Comparison of ENCODE assay signal across 1 cellular context in the genomic region with DNA sequence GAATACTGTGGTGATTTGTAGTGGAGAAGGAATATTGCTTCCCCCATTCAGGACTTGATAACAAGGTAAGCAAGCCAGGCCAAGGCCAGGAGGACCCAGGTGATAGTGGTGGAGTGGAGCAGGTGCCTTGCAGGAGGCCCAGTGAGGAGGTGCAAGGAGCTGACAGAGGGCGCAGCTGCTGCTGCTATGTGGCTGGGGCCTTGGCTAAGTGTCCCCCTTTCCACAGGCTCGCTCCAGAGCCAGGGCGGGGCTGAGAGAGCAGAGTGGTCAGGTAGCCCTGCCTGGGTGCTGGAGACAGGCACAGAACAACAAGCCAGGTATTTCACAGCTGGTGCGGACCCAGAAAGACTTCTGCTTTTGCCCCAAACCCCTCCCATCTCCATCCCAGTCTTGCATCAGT.
TF ChIP-seq lines count a peak whose summit lies in the region.

No MANE protein-coding gene starts in this region.

TF ChIP-seq in H1, 55 proteins besides CTCF, POLR2A, EP300 and RAD21 (continued from another document):
- no peak for TF ChIP-seq NANOG (IDR thresholded peaks at IDR 0.05; ENCODE audit: insufficient read depth, low read depth, low read length, poor library complexity, severe bottlenecking)
- no peak for TF ChIP-seq SAP30 (IDR thresholded peaks at IDR 0.05; ENCODE audit: insufficient read depth, insufficient replicate concordance, low read length)
- TF ChIP-seq SP1 (IDR thresholded peaks at IDR 0.05; ENCODE audit: low read depth, low read length): no peak
- no peak for TF ChIP-seq EZH2 (IDR thresholded peaks at IDR 0.05; ENCODE audit: low read depth, low read length, severe bottlenecking)
- no peak for TF ChIP-seq HDAC2 (IDR thresholded peaks at IDR 0.05; ENCODE audit: borderline replicate concordance in 1 of 2, low read depth in 2 of 2, low read length in 2 of 2)
TF ChIP-seq in H1: peak in this region for 0.
